ENCODE assay signal across 18 cellular contexts in the genomic region with DNA sequence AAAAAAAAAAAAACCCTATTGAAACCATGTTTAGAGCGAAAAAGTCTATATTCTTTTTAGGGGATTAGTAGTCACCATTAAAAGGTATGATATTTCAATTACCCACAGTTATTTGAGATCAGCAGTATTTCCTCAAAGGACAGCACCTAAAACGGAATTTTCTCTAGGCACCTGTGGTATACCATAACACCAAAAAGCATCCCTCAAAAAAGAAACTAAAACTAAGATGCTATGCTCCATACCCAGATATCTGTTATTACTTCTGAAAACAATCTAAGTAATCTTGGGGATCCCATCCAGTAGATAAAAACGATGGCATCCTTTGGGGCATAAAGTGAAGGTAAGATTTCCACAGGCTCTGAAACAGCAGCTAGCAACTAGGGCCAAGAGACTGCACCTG.
A peak's percentile ranks its signal among the peaks of the same experiment; 100 is the strongest.
DNase-seq lines count a peak whose midpoint lies in the region; ATAC-seq and TF ChIP-seq lines count a peak whose summit lies in the region.
"Had no signal": no experiment of that assay in that cellular context is flagged by ENCODE, and none has a peak within 500 bp of the region (broad histone marks: within the 10 kb centered on the region; RNA-seq: fewer than 3 reads in every experiment).

No MANE protein-coding gene starts in this region.

- in situ Hi-C loops in GM13976 (cut with MboI; ENCODE audit: low sequenced_read_pairs, unreplicated experiment), result no loop called here

- peaks cover 18% of the 10 kb centered on the region for H3K9me3 Mint-ChIP-seq in T-helper 1 cell treated with Interleukin-12 subunit alpha and Interleukin-12 subunit beta and Interleukin-4 antibody, amounts not matched to agents 30 μg/mL and 1 μg/mL, for 36 hours

- H3K27me3 ChIP-seq in sigmoid colon, result no peaks in the 10 kb centered on the region
- H3K27me3 ChIP-seq: SJCRH30 had no signal

- no peak overlapping the region for H3K4me3 ChIP-seq in sigmoid colon
- H3K4me3 ChIP-seq: SJCRH30 had no signal

- no peaks in the 10 kb centered on the region for H3K36me3 ChIP-seq in sigmoid colon
- H3K36me3 ChIP-seq: SJCRH30 had no signal

- WGBS in sigmoid colon, 2 donors, result 73 to 74% methylated on average over 3 of the region's 3 CpGs

- H3K4me3 Mint-ChIP-seq in T-helper 1 cell treated with Interleukin-12 subunit alpha and Interleukin-12 subunit beta and Interleukin-4 antibody, amounts not matched to agents 30 μg/mL and 1 μg/mL, for 36 hours, result no peak overlapping the region
- H3K4me3 Mint-ChIP-seq: CD14-positive monocyte, IgD-negative memory B cell had no signal

- H3K36me3 Mint-ChIP-seq in T-helper 1 cell treated with Interleukin-12 subunit alpha and Interleukin-12 subunit beta and Interleukin-4 antibody, amounts not matched to agents 30 μg/mL and 1 μg/mL, for 36 hours (ENCODE audit: low read depth), result peaks cover 11% of the 10 kb centered on the region

- H3K27ac ChIP-seq in VCaP (peak overlapping the region; percentile 75), sigmoid colon (peak overlapping the region in 3 of 4 donors; percentile 2 to 35 (median 24))
- H3K27ac ChIP-seq: 22Rv1, SJCRH30 had no signal

- no peak for TF ChIP-seq CTCF in GM13976 (IDR thresholded peaks at IDR 0.05; ENCODE audit: borderline replicate concordance, control extremely low read depth, extremely low read depth, insufficient read depth, missing control alignments)
- TF ChIP-seq CTCF in VCaP (conservative IDR thresholded peaks at IDR 0.05), result no peak
- TF ChIP-seq CTCF in sigmoid colon (IDR thresholded peaks at IDR 0.05), result no peak

- peaks cover 0 to 34% (median 24%) of the 10 kb centered on the region in 4 donors for H3K4me1 ChIP-seq in sigmoid colon
- H3K4me1 ChIP-seq: SJCRH30 had no signal

- peaks cover 14% of the 10 kb centered on the region for H3K4me1 Mint-ChIP-seq in T-helper 1 cell treated with Interleukin-12 subunit alpha and Interleukin-12 subunit beta and Interleukin-4 antibody, amounts not matched to agents 30 μg/mL and 1 μg/mL, for 36 hours (ENCODE audit: low read depth)
- H3K4me1 Mint-ChIP-seq: CD14-positive monocyte had no signal

- no peak for TF ChIP-seq EP300 in sigmoid colon (IDR thresholded peaks at IDR 0.05)

- no peaks in the 10 kb centered on the region for H3K27me3 Mint-ChIP-seq in T-helper 1 cell treated with Interleukin-12 subunit alpha and Interleukin-12 subunit beta and Interleukin-4 antibody, amounts not matched to agents 30 μg/mL and 1 μg/mL, for 36 hours (ENCODE audit: low read depth)
- H3K27me3 Mint-ChIP-seq: IgD-negative memory B cell had no signal

- TF ChIP-seq POLR2A in sigmoid colon (IDR thresholded peaks at IDR 0.05), result no peak

- H3K9me3 ChIP-seq in sigmoid colon, result no peaks in the 10 kb centered on the region

- intact Hi-C loops in sigmoid colon (cut with DNase I), result loop anchor here (5.0 kb wide), 3 partner anchors 56 to 256 kb away; no protein-coding TSS in a partner anchor

- peak overlapping the region; percentile 27 for H3K27ac Mint-ChIP-seq in T-helper 1 cell treated with Interleukin-12 subunit alpha and Interleukin-12 subunit beta and Interleukin-4 antibody, amounts not matched to agents 30 μg/mL and 1 μg/mL, for 36 hours
- H3K27ac Mint-ChIP-seq: CD14-positive monocyte had no signal

- DNase-seq in T-helper 1 cell, result no peak
- peak; percentile 39 for DNase-seq in GM13976 (ENCODE audit: low spot score)
- DNase-seq in sigmoid colon, result no peak
- DNase-seq in epidermal melanocyte (ENCODE audit: insufficient read length, low spot score), result no peak
- no peak for DNase-seq in occipital lobe (lab: John Stamatoyannopoulos, UW)
- DNase-seq: AML-193, DMS53, EL, GF-D8, NCI-H2081 treated with DMSO at 0.1 percent for 48 hours, OCI-M1 had no signal

- no peak for ATAC-seq in SK-N-SH treated with all-trans-retinoic acid at 6 μM for 48 hours

TF ChIP-seq in SK-N-SH treated with all-trans-retinoic acid at 6 μM for 48 hours, 23 proteins besides CTCF, POLR2A, EP300 and RAD21:
- TF ChIP-seq, protein P1, sequence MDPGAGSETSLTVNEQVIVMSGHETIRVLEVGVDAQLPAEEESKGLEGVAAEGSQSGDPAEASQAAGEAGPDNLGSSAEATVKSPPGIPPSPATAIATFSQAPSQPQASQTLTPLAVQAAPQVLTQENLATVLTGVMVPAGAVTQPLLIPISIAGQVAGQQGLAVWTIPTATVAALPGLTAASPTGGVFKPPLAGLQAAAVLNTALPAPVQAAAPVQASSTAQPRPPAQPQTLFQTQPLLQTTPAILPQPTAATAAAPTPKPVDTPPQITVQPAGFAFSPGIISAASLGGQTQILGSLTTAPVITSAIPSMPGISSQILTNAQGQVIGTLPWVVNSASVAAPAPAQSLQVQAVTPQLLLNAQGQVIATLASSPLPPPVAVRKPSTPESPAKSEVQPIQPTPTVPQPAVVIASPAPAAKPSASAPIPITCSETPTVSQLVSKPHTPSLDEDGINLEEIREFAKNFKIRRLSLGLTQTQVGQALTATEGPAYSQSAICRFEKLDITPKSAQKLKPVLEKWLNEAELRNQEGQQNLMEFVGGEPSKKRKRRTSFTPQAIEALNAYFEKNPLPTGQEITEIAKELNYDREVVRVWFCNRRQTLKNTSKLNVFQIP (CRISPR knock-in tag; IDR thresholded peaks at IDR 0.05; ENCODE audit: borderline replicate concordance, low read depth), result no peak
- TF ChIP-seq GLIS3 (CRISPR knock-in tag; IDR thresholded peaks at IDR 0.05), result no peak
- TF ChIP-seq, protein P2, sequence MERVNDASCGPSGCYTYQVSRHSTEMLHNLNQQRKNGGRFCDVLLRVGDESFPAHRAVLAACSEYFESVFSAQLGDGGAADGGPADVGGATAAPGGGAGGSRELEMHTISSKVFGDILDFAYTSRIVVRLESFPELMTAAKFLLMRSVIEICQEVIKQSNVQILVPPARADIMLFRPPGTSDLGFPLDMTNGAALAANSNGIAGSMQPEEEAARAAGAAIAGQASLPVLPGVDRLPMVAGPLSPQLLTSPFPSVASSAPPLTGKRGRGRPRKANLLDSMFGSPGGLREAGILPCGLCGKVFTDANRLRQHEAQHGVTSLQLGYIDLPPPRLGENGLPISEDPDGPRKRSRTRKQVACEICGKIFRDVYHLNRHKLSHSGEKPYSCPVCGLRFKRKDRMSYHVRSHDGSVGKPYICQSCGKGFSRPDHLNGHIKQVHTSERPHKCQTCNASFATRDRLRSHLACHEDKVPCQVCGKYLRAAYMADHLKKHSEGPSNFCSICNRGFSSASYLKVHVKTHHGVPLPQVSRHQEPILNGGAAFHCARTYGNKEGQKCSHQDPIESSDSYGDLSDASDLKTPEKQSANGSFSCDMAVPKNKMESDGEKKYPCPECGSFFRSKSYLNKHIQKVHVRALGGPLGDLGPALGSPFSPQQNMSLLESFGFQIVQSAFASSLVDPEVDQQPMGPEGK (CRISPR knock-in tag; IDR thresholded peaks at IDR 0.05; ENCODE audit: borderline replicate concordance), result no peak
- TF ChIP-seq ESRRG (CRISPR knock-in tag; IDR thresholded peaks at IDR 0.05), result no peak
- TF ChIP-seq PPARA (CRISPR knock-in tag; IDR thresholded peaks at IDR 0.05; ENCODE audit: borderline replicate concordance), result no peak
- no peak for TF ChIP-seq RARB (CRISPR knock-in tag; IDR thresholded peaks at IDR 0.05)
